25 cellular contexts compared by ENCODE assay signal in the genomic region with DNA sequence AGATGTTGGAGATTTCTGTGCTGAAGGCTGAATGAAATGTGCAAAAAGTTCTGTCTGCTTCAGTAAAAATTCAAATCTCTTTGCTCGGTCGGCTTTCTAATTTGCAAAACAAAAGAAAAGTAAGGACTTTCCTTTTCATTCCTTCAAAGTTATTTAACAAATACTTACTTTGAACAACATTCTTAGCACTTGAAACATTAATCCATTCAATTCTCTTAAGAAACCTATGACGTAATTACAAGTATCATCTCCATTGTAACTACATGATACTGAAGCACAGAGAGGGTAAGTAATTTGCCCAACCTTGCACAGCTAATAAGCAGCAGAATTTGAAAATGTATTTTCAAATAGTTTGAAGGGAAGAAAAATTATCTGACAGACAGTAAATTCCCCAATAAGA. TPM values are rescaled to one million over a fixed set of nuclear protein-coding genes. Genes with fewer than 3 reads are reported as not detected.
"Had no signal": no experiment of that assay in that cellular context is flagged by ENCODE, and none has a peak within 500 bp of the region (broad histone marks: within the 10 kb centered on the region; RNA-seq: fewer than 3 reads in every experiment).

No MANE protein-coding gene starts in this region.

- H3K4me1 Mint-ChIP-seq: immature natural killer cell; naive thymus-derived CD4-positive, alpha-beta T cell; stimulated activated naive B cell treated with anti-CD40 and anti-IgM and Interleukin-4, amounts not matched to agents 10 μg/mL and 1 μg/mL and 100 μg/mL, for 72 hours had no signal

- H3K27me3 Mint-ChIP-seq: progenitor cell of endocrine pancreas had no signal

- H3K9me3 ChIP-seq: left ventricle myocardium inferior, ovary, right atrium auricular region, spleen, stomach, suprapubic skin, thoracic aorta, tibial artery, upper lobe of right lung had no signal

- ATAC-seq: naive thymus-derived CD4-positive, alpha-beta T cell; natural killer cell treated with Interleukin-12 subunit alpha and Interleukin-12 subunit beta and Interleukin-15 and Interleukin-18, amount 100 ng/mL, for 72 hours; sciatic nerve; stimulated activated naive B cell treated with anti-CD40 and anti-IgM and Interleukin-4, amounts not matched to agents 10 μg/mL and 1 μg/mL and 100 μg/mL, for 72 hours; stimulated activated naive CD8-positive, alpha-beta T cell treated with anti-CD3 and anti-CD28 coated beads, Interleukin-15, Interleukin-2, amounts not matched to agents 100 U/mL and 50 U/mL, for 24 hours; upper lobe of right lung had no signal

- H3K27me3 ChIP-seq: right atrium auricular region, stomach, suprapubic skin, tibial artery, upper lobe of right lung had no signal

- H3K36me3 Mint-ChIP-seq: immature natural killer cell; natural killer cell treated with Interleukin-12 subunit alpha and Interleukin-12 subunit beta and Interleukin-15 and Interleukin-18, amount 100 ng/mL, for 72 hours; stimulated activated naive B cell treated with anti-CD40 and anti-IgM and Interleukin-4, amounts not matched to agents 10 μg/mL and 1 μg/mL and 100 μg/mL, for 72 hours had no signal

- FAIRE-seq: urothelium cell line had no signal

- H3K4me3 Mint-ChIP-seq: immature natural killer cell; mesothelial cell of epicardium; naive thymus-derived CD4-positive, alpha-beta T cell; natural killer cell treated with Interleukin-12 subunit alpha and Interleukin-12 subunit beta and Interleukin-15 and Interleukin-18, amount 100 ng/mL, for 72 hours; stimulated activated naive B cell treated with anti-CD40 and anti-IgM and Interleukin-4, amounts not matched to agents 10 μg/mL and 1 μg/mL and 100 μg/mL, for 72 hours had no signal

- H3K4me1 ChIP-seq: upper lobe of right lung had no signal

- H3K27ac ChIP-seq: left ventricle myocardium inferior, ovary, right atrium auricular region, skin epidermis, spleen, stomach, suprapubic skin, thoracic aorta, tibial artery, upper lobe of right lung had no signal

- H3K9me3 Mint-ChIP-seq: naive thymus-derived CD4-positive, alpha-beta T cell; natural killer cell treated with Interleukin-12 subunit alpha and Interleukin-12 subunit beta and Interleukin-15 and Interleukin-18, amount 100 ng/mL, for 72 hours; stimulated activated naive B cell treated with anti-CD40 and anti-IgM and Interleukin-4, amounts not matched to agents 10 μg/mL and 1 μg/mL and 100 μg/mL, for 72 hours had no signal

- H3K4me3 ChIP-seq: left ventricle myocardium inferior, lung, ovary, right atrium auricular region, skin epidermis, spleen, stomach, suprapubic skin, thoracic aorta, tibial artery, upper lobe of right lung had no signal

- DNase-seq: hypothalamus; immature natural killer cell; islet precursor cell; left ventricle myocardium inferior; mesendoderm; naive thymus-derived CD4-positive, alpha-beta T cell; ovary; spleen; stimulated activated CD4-positive, alpha-beta T cell treated with anti-CD3 and anti-CD28 coated beads, Interleukin-4, amount 100 ng/mL, for 24 hours; stimulated activated naive B cell treated with anti-CD40 and anti-IgM and Interleukin-4, amounts not matched to agents 10 μg/mL and 1 μg/mL and 100 μg/mL, for 72 hours; stimulated activated naive CD8-positive, alpha-beta T cell treated with anti-CD3 and anti-CD28 coated beads, Interleukin-15, Interleukin-2, amounts not matched to agents 100 U/mL and 50 U/mL, for 24 hours; stomach; tibial artery; trophoblast cell; upper lobe of right lung had no signal

- H3K36me3 ChIP-seq: ovary, thoracic aorta, upper lobe of right lung had no signal

- H3K27ac Mint-ChIP-seq: immature natural killer cell; mesothelial cell of epicardium; naive thymus-derived CD4-positive, alpha-beta T cell; natural killer cell treated with Interleukin-12 subunit alpha and Interleukin-12 subunit beta and Interleukin-15 and Interleukin-18, amount 100 ng/mL, for 72 hours; stimulated activated naive B cell treated with anti-CD40 and anti-IgM and Interleukin-4, amounts not matched to agents 10 μg/mL and 1 μg/mL and 100 μg/mL, for 72 hours had no signal

RNA-seq across cellular contexts. Expression of a gene that starts 6.9 kb away (rescaled TPM):
- total RNA-seq: natural killer cell treated with Interleukin-12 subunit alpha and Interleukin-12 subunit beta and Interleukin-15 and Interleukin-18, amount 100 ng/mL, for 72 hours had no signal
